In the genomic region with DNA sequence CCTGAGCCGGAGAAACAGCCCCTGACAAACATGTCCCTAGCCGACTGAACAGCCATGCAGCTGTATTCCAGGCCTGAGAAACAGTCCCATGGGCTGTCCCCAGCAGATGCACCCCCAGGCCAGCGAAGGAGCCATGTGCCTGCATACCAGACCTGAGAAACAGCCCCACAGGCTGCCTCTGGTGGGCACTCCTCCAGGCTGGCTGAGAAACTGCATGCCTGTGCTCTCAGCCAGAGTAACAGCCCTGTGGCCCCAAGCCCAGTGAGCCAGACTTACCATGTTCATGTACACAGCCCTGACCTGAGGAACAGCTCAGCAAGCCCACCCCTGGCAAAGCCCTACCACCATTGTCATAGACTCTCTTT, we compare ENCODE assay signal across 33 cellular contexts. TPM values are rescaled to one million over a fixed set of nuclear protein-coding genes. Genes with fewer than 3 reads are reported as not detected.
"Had no signal": no experiment of that assay in that cellular context is flagged by ENCODE, and none has a peak within 500 bp of the region (broad histone marks: within the 10 kb centered on the region; RNA-seq: fewer than 3 reads in every experiment).

No MANE protein-coding gene starts in this region.

- H3K27me3 Mint-ChIP-seq: stimulated activated naive CD8-positive, alpha-beta T cell treated with anti-CD3 and anti-CD28 coated beads, Interleukin-15, amount 100 ng/mL, for 72 hours had no signal

- H3K27ac ChIP-seq: gastroesophageal sphincter, left lung, parathyroid adenoma, skin epidermis, uterus had no signal

- H3K27me3 ChIP-seq: left lung, uterus had no signal

- H3K27ac Mint-ChIP-seq: activated B cell treated with CpG ODN at 0.5 μM for 24 hours; activated CD8-positive, alpha-beta memory T cell treated with anti-CD3 and anti-CD28 coated beads, Interleukin-2, amount 10 ng/mL, durations not matched to agents 7 days and 5 days; activated CD8-positive, alpha-beta T cell treated with anti-CD3 and anti-CD28 coated beads, Interleukin-2, amount 10 ng/mL, durations not matched to agents 7 days and 5 days; activated naive CD4-positive, alpha-beta T cell treated with anti-CD3 and anti-CD28 coated beads, Interleukin-2, amount 50 U/mL, for 24 hours; activated naive CD8-positive, alpha-beta T cell treated with anti-CD3 and anti-CD28 coated beads, Interleukin-2, amount 50 U/mL, for 24 hours; activated T-helper 2 cell treated with anti-CD3 and anti-CD28 coated beads, Interferon-gamma antibody, Interleukin-2, Interleukin-4, amounts not matched to agents 10 μg/mL and 5 μg/mL and 100 μg/mL, durations not matched to agents 14 hours and 24 hours and 36 hours; mesothelial cell of epicardium; naive thymus-derived CD4-positive, alpha-beta T cell; stimulated activated memory B cell treated with anti-CD40 and anti-IgM and Interleukin-4, amounts not matched to agents 10 μg/mL and 1 μg/mL and 100 μg/mL, for 72 hours; type B pancreatic cell had no signal

- H2AFZ ChIP-seq: parathyroid adenoma had no signal

- H3K4me1 Mint-ChIP-seq: activated B cell treated with CpG ODN at 0.5 μM for 24 hours; activated CD8-positive, alpha-beta memory T cell treated with anti-CD3 and anti-CD28 coated beads, Interleukin-2, amount 10 ng/mL, durations not matched to agents 7 days and 5 days; activated naive CD4-positive, alpha-beta T cell treated with anti-CD3 and anti-CD28 coated beads, Interleukin-2, amount 50 U/mL, for 24 hours; activated naive CD8-positive, alpha-beta T cell treated with anti-CD3 and anti-CD28 coated beads, Interleukin-2, amount 50 U/mL, for 24 hours; central memory CD8-positive, alpha-beta T cell; mesothelial cell of epicardium; naive thymus-derived CD4-positive, alpha-beta T cell; stimulated activated memory B cell treated with anti-CD40 and anti-IgM and Interleukin-4, amounts not matched to agents 10 μg/mL and 1 μg/mL and 100 μg/mL, for 72 hours; stimulated activated naive CD8-positive, alpha-beta T cell treated with anti-CD3 and anti-CD28 coated beads, Interleukin-15, amount 100 ng/mL, for 72 hours had no signal

- DNase-seq: activated B cell treated with CpG ODN at 0.5 μM for 24 hours; activated CD8-positive, alpha-beta memory T cell treated with anti-CD3 and anti-CD28 coated beads, Interleukin-2, amount 10 ng/mL, durations not matched to agents 7 days and 5 days; activated CD8-positive, alpha-beta T cell treated with anti-CD3 and anti-CD28 coated beads, Interleukin-2, amount 10 ng/mL, durations not matched to agents 7 days and 5 days; activated naive CD8-positive, alpha-beta T cell treated with anti-CD3 and anti-CD28 coated beads, Interleukin-2, amount 50 U/mL, for 24 hours; activated T-cell treated with anti-CD3 and anti-CD28 coated beads, Interleukin-2, amount 50 U/mL, for 48 hours; amygdala; effector memory CD4-positive, alpha-beta T cell; erythroblast; hypothalamus; kidney glomerular epithelial cell; left lung; mammary epithelial cell; naive thymus-derived CD4-positive, alpha-beta T cell; nucleus accumbens; stimulated activated CD4-positive, alpha-beta T cell treated with anti-CD3 and anti-CD28 coated beads, Interleukin-12 subunit alpha, Interleukin-12 subunit beta, amount 100 ng/mL, for 4 hours; stimulated activated CD4-positive, alpha-beta T cell treated with anti-CD3 and anti-CD28 coated beads, Interleukin-4, amount 100 ng/mL, for 1 hour; stimulated activated naive CD8-positive, alpha-beta T cell treated with anti-CD3 and anti-CD28 coated beads, Interleukin-15, amount 100 ng/mL, for 72 hours; substantia nigra; T-helper 2 cell; uterus had no signal

- H3K4me1 ChIP-seq: gastroesophageal sphincter, left lung, parathyroid adenoma, uterus had no signal

- H3K36me3 Mint-ChIP-seq: mesothelial cell of epicardium; stimulated activated memory B cell treated with anti-CD40 and anti-IgM and Interleukin-4, amounts not matched to agents 10 μg/mL and 1 μg/mL and 100 μg/mL, for 72 hours; type B pancreatic cell had no signal

- H3K4me3 Mint-ChIP-seq: activated B cell treated with CpG ODN at 0.5 μM for 24 hours; activated CD8-positive, alpha-beta memory T cell treated with anti-CD3 and anti-CD28 coated beads, Interleukin-2, amount 10 ng/mL, durations not matched to agents 7 days and 5 days; activated CD8-positive, alpha-beta T cell treated with anti-CD3 and anti-CD28 coated beads, Interleukin-2, amount 10 ng/mL, durations not matched to agents 7 days and 5 days; activated naive CD4-positive, alpha-beta T cell treated with anti-CD3 and anti-CD28 coated beads, Interleukin-2, amount 50 U/mL, for 24 hours; activated naive CD8-positive, alpha-beta T cell treated with anti-CD3 and anti-CD28 coated beads, Interleukin-2, amount 50 U/mL, for 24 hours; central memory CD8-positive, alpha-beta T cell; mesothelial cell of epicardium; naive thymus-derived CD4-positive, alpha-beta T cell; stimulated activated memory B cell treated with anti-CD40 and anti-IgM and Interleukin-4, amounts not matched to agents 10 μg/mL and 1 μg/mL and 100 μg/mL, for 72 hours; stimulated activated naive CD8-positive, alpha-beta T cell treated with anti-CD3 and anti-CD28 coated beads, Interleukin-15, amount 100 ng/mL, for 72 hours; type B pancreatic cell had no signal

- H3K79me2 ChIP-seq: parathyroid adenoma had no signal

- H3K9me3 ChIP-seq: uterus had no signal

- H3K9ac ChIP-seq: parathyroid adenoma had no signal

- ATAC-seq: activated CD8-positive, alpha-beta memory T cell treated with anti-CD3 and anti-CD28 coated beads, Interleukin-2, amount 10 ng/mL, durations not matched to agents 7 days and 5 days; activated CD8-positive, alpha-beta T cell treated with anti-CD3 and anti-CD28 coated beads, Interleukin-2, amount 10 ng/mL, durations not matched to agents 7 days and 5 days; activated naive CD8-positive, alpha-beta T cell treated with anti-CD3 and anti-CD28 coated beads, Interleukin-2, amount 50 U/mL, for 24 hours; gastroesophageal sphincter; left lung; naive thymus-derived CD4-positive, alpha-beta T cell; sciatic nerve; stimulated activated memory B cell treated with anti-CD40 and anti-IgM and Interleukin-4, amounts not matched to agents 10 μg/mL and 1 μg/mL and 100 μg/mL, for 72 hours; stimulated activated naive CD8-positive, alpha-beta T cell treated with anti-CD3 and anti-CD28 coated beads, Interleukin-15, amount 100 ng/mL, for 72 hours had no signal

RNA-seq across cellular contexts. Expression of a gene that starts 24.8 kb away (rescaled TPM):
- total RNA-seq: activated B cell treated with CpG ODN at 0.5 μM for 24 hours; activated CD8-positive, alpha-beta memory T cell treated with anti-CD3 and anti-CD28 coated beads, Interleukin-2, amount 10 ng/mL, durations not matched to agents 7 days and 5 days; activated CD8-positive, alpha-beta T cell treated with anti-CD3 and anti-CD28 coated beads, Interleukin-2, amount 10 ng/mL, durations not matched to agents 7 days and 5 days; activated T-helper 2 cell treated with anti-CD3 and anti-CD28 coated beads, Interferon-gamma antibody, Interleukin-2, Interleukin-4, amounts not matched to agents 10 μg/mL and 5 μg/mL and 100 μg/mL, durations not matched to agents 14 hours and 24 hours and 36 hours; dermis microvascular lymphatic vessel endothelial cell; left lung; mammary epithelial cell; mesothelial cell of epicardium; naive thymus-derived CD4-positive, alpha-beta T cell; sciatic nerve; uterus had no signal
- polyA plus RNA-seq: mammary epithelial cell, neural cell, thymus had no signal

RNA-seq across cellular contexts. Expression of a gene that starts 44.1 kb away (rescaled TPM):
- polyA plus RNA-seq: mammary epithelial cell had no signal
